In genomic region chr10:11150255-11150731, GRCh38 we compare ENCODE assay signal across 14 cellular contexts.
DNase-seq lines count a peak whose midpoint lies in the region; ATAC-seq and TF ChIP-seq lines count a peak whose summit lies in the region.
"Had no signal": no experiment of that assay in that cellular context is flagged by ENCODE, and none has a peak within 500 bp of the region (broad histone marks: within the 10 kb centered on the region; RNA-seq: fewer than 3 reads in every experiment).

No MANE protein-coding gene starts in this region.

- no peaks in the 10 kb centered on the region for H3K36me3 ChIP-seq in CD4-positive, alpha-beta memory T cell (ENCODE audit: insufficient read depth, low read length)
- H3K36me3 ChIP-seq in muscle layer of duodenum (ENCODE audit: control insufficient read depth in 1 of 2, insufficient read depth in 2 of 2, low read length in 2 of 2) = no peaks in the 10 kb centered on the region
- H3K36me3 ChIP-seq: pancreas had no signal

- peaks cover 100% of the 10 kb centered on the region for H3K4me1 ChIP-seq in CD4-positive, alpha-beta memory T cell (ENCODE audit: insufficient read depth, low read length)
- peaks cover under 1 to 36% of the 10 kb centered on the region in 2 donors for H3K4me1 ChIP-seq in muscle layer of duodenum (ENCODE audit: control insufficient read depth in 1 of 2, insufficient read depth in 2 of 2, low read length in 2 of 2)
- H3K4me1 ChIP-seq: pancreas had no signal

- peak; percentile 76 to 86 (median 83) for DNase-seq in CD4-positive, alpha-beta memory T cell
- DNase-seq in activated naive CD4-positive, alpha-beta T cell treated with anti-CD3 and anti-CD28 coated beads, Interleukin-2, amount 50 U/mL, for 72 hours (ENCODE audit: low spot score in 2 of 2) = no peak
- DNase-seq in stimulated activated CD4-positive, alpha-beta T cell treated with anti-CD3 and anti-CD28 coated beads, Interleukin-4, amount 100 ng/mL, for 24 hours = no peak
- no peak for DNase-seq in stimulated activated CD4-positive, alpha-beta T cell treated with anti-CD3 and anti-CD28 coated beads, Interleukin-2, amount 100 ng/mL, for 24 hours
- DNase-seq in GM20000 (ENCODE audit: low spot score) = no peak
- DNase-seq: activated CD4-positive, CD25-positive, alpha-beta regulatory T cell treated with anti-CD3 and anti-CD28 coated beads, Interleukin-2, amount 50 U/mL, for 72 hours; amniotic stem cell; glutamatergic neuron; NCI-H1048; NCI-H446 treated with DMSO at 0.1 percent for 48 hours; pancreas had no signal

- H3K9me3 Mint-ChIP-seq in CD4-positive, alpha-beta memory T cell = peaks cover 0 to 2% (median 0%) of the 10 kb centered on the region in 8 donors
- H3K9me3 Mint-ChIP-seq in activated naive CD4-positive, alpha-beta T cell treated with anti-CD3 and anti-CD28 coated beads, Interleukin-2, amount 50 U/mL, for 72 hours = peaks cover 0 to 3% of the 10 kb centered on the region in 2 donors

- H3K36me3 Mint-ChIP-seq in CD4-positive, alpha-beta memory T cell = no peaks in the 10 kb centered on the region
- H3K36me3 Mint-ChIP-seq in activated naive CD4-positive, alpha-beta T cell treated with anti-CD3 and anti-CD28 coated beads, Interleukin-2, amount 50 U/mL, for 72 hours = no peaks in the 10 kb centered on the region

- POLR2A ChIA-PET in CD4-positive, alpha-beta memory T cell (lab: Charles Lee; ENCODE audit: partially characterized antibody) = interaction anchor here (0.6 to 19.5 kb wide), 25 partner anchors 9 to 162 kb away, joined by 3 to 1422 read pairs (median 4); partner anchors contain the start of gene CELF2

- H3K27me3 Mint-ChIP-seq in CD4-positive, alpha-beta memory T cell = no peaks in the 10 kb centered on the region

- H3K27me3 ChIP-seq in CD4-positive, alpha-beta memory T cell (ENCODE audit: insufficient read depth, low read length) = no peaks in the 10 kb centered on the region
- no peaks in the 10 kb centered on the region for H3K27me3 ChIP-seq in muscle layer of duodenum (ENCODE audit: low read depth, low read length)
- H3K27me3 ChIP-seq: pancreas had no signal

- CTCF ChIA-PET in CD4-positive, alpha-beta memory T cell (lab: Charles Lee; ENCODE audit: partially characterized antibody) = interaction anchor here (1.0 to 16.9 kb wide), 6 partner anchors 10 to 76 kb away, joined by 3 to 308 read pairs (median 8); no protein-coding TSS in a partner anchor

- peak overlapping the region; percentile 93 for H3K27ac ChIP-seq in CD4-positive, alpha-beta memory T cell (ENCODE audit: low read depth, low read length)
- H3K27ac ChIP-seq in muscle layer of duodenum (ENCODE audit: low read length) = peak overlapping the region; percentile 42
- H3K27ac ChIP-seq: pancreas had no signal

- no peak for TF ChIP-seq CTCF in GM20000 (IDR thresholded peaks at IDR 0.05; ENCODE audit: extremely low read depth, missing control alignments)

- peak; percentile 42 for ATAC-seq in HG02981 (IDR thresholded peaks at IDR 0.05; ENCODE audit: unreplicated experiment)
- peak in 1 of 2 donors; percentile 45 for ATAC-seq in activated naive CD4-positive, alpha-beta T cell treated with anti-CD3 and anti-CD28 coated beads, Interleukin-2, amount 50 U/mL, for 72 hours
- no peak for ATAC-seq in HG03139 (IDR thresholded peaks at IDR 0.05; ENCODE audit: unreplicated experiment)

- peak overlapping the region; percentile 9 to 51 for H3K4me3 ChIP-seq in CD4-positive, alpha-beta memory T cell (ENCODE audit: low read length in 2 of 2)
- H3K4me3 ChIP-seq in muscle layer of duodenum (ENCODE audit: low read depth in 1 of 2, low read length in 2 of 2) = peak overlapping the region in 1 of 2 donors; percentile 26
- H3K4me3 ChIP-seq: pancreas had no signal

- intact Hi-C loops in CD4-positive, alpha-beta memory T cell (cut with micrococcal nuclease) = loop anchor here (1.0 kb wide), 2 partner anchors 13 to 28 kb away; no protein-coding TSS in a partner anchor

- peak overlapping the region; percentile 73 to 91 (median 83) for H3K4me3 Mint-ChIP-seq in CD4-positive, alpha-beta memory T cell

- H3K27ac Mint-ChIP-seq in CD4-positive, alpha-beta memory T cell = peak overlapping the region; percentile 91 to 100 (median 99)
- peak overlapping the region; percentile 93 to 96 for H3K27ac Mint-ChIP-seq in activated naive CD4-positive, alpha-beta T cell treated with anti-CD3 and anti-CD28 coated beads, Interleukin-2, amount 50 U/mL, for 72 hours

- no peaks in the 10 kb centered on the region for H3K9me3 ChIP-seq in CD4-positive, alpha-beta memory T cell (ENCODE audit: control insufficient read depth in 1 of 2, low read length in 2 of 2)
- no peaks in the 10 kb centered on the region for H3K9me3 ChIP-seq in muscle layer of duodenum (ENCODE audit: control insufficient read depth in 1 of 2, low read length in 2 of 2)
- H3K9me3 ChIP-seq: pancreas had no signal

- H3K4me1 Mint-ChIP-seq in CD4-positive, alpha-beta memory T cell = peaks cover 88 to 100% (median 94%) of the 10 kb centered on the region in 4 donors

Comparison
In these comparisons a context has a peak if more than half of its experiments do, and no peak if none do; other contexts are left out.
1. DNase-seq: peak in CD4-positive, alpha-beta memory T cell (5 of 5); none in activated naive CD4-positive, alpha-beta T cell treated with anti-CD3 and anti-CD28 coated beads, Interleukin-2, amount 50 U/mL, for 72 hours (0 of 2), stimulated activated CD4-positive, alpha-beta T cell treated with anti-CD3 and anti-CD28 coated beads, Interleukin-4, amount 100 ng/mL, for 24 hours (single experiment), stimulated activated CD4-positive, alpha-beta T cell treated with anti-CD3 and anti-CD28 coated beads, Interleukin-2, amount 100 ng/mL, for 24 hours (0 of 2) and GM20000 (single experiment).